In the genomic region with DNA sequence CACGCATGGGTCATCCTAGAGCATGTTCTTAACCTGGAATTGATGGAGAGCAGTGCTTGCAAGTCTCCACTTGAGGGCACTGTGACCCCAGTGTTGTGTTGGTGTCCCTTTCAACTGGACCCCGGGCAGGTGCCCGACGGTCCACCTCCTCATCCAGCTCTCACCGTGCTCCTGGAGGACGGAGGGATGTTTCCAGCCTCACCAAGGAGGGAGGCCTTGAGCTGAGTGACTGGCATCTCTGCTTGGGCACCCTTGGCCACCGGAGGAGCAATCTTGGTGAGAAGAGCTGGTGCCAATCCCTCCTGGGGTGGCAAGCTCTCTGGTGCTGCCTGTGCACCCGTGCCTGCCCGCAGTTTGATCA, we compare ENCODE assay signal across 11 cellular contexts. TPM values are rescaled to one million over a fixed set of nuclear protein-coding genes. Genes with fewer than 3 reads are reported as not detected.
DNase-seq lines count a peak whose midpoint lies in the region; ATAC-seq and TF ChIP-seq lines count a peak whose summit lies in the region.
"Had no signal": no experiment of that assay in that cellular context is flagged by ENCODE, and none has a peak within 500 bp of the region (broad histone marks: within the 10 kb centered on the region; RNA-seq: fewer than 3 reads in every experiment).

No MANE protein-coding gene starts in this region.

- DNase-seq in DMS 273 (lab: John Stamatoyannopoulos, UW; ENCODE audit: unreplicated experiment) (peak; percentile 39), DMS 273 treated with DMSO at 0.1 percent for 48 hours (lab: John Stamatoyannopoulos, UW) (no peak), cerebellar cortex (ENCODE audit: low spot score) (peak; percentile 1), neural progenitor cell (ENCODE audit: low spot score) (peak; percentile 82), cortex of kidney (lab: John Stamatoyannopoulos, UW) (no peak)
- no peak for DNase-seq in activated T-cell treated with anti-CD3 and anti-CD28 coated beads, Interleukin-2, amount 50 U/mL, for 48 hours

- H3K36me3 ChIP-seq in neural progenitor cell: no peaks in the 10 kb centered on the region

- peak overlapping the region; percentile 66 for H2AFZ ChIP-seq in neural progenitor cell (replicated peaks)

- no peak overlapping the region for H3K27ac Mint-ChIP-seq in neural progenitor cell
- H3K27ac Mint-ChIP-seq: dendritic cell treated with granulocyte-macrophage colony-stimulating factor and Interleukin-4, amounts not matched to agents 40 ng/mL and 50 ng/mL, for 4 days had no signal

- no peak overlapping the region for H3K4me2 ChIP-seq in neural progenitor cell
- H3K4me2 ChIP-seq: KMS-11 had no signal

- H3K4me3 ChIP-seq in neural progenitor cell: no peak overlapping the region

- peaks cover 24% of the 10 kb centered on the region for H3K4me1 Mint-ChIP-seq in neural progenitor cell

- peaks cover 7% of the 10 kb centered on the region for H3K9me3 ChIP-seq in neural progenitor cell (ENCODE audit: low read depth)

- H3K27me3 ChIP-seq in neural progenitor cell: no peaks in the 10 kb centered on the region

- no peaks in the 10 kb centered on the region for H3K36me3 Mint-ChIP-seq in neural progenitor cell

- no peaks in the 10 kb centered on the region for H3F3A ChIP-seq in neural progenitor cell (ENCODE audit: low read depth)

- H3K79me2 ChIP-seq in neural progenitor cell (ENCODE audit: low read depth): no peaks in the 10 kb centered on the region

- TF ChIP-seq CTCF in LNCAP (IDR thresholded peaks at IDR 0.05): peak; percentile 78
- peak; percentile 94 for TF ChIP-seq CTCF in neural progenitor cell (IDR thresholded peaks at IDR 0.05)

- ATAC-seq in HG03378 (IDR thresholded peaks at IDR 0.05; ENCODE audit: unreplicated experiment): no peak

- peaks cover 4% of the 10 kb centered on the region for H3K9me3 Mint-ChIP-seq in neural progenitor cell
- H3K9me3 Mint-ChIP-seq: dendritic cell treated with granulocyte-macrophage colony-stimulating factor and Interleukin-4, amounts not matched to agents 40 ng/mL and 50 ng/mL, for 4 days had no signal

- H3K4me3 Mint-ChIP-seq in neural progenitor cell: no peak overlapping the region
- H3K4me3 Mint-ChIP-seq: dendritic cell treated with granulocyte-macrophage colony-stimulating factor and Interleukin-4, amounts not matched to agents 40 ng/mL and 50 ng/mL, for 4 days had no signal

- H3K4me1 ChIP-seq in neural progenitor cell: peaks cover 8% of the 10 kb centered on the region

- no peaks in the 10 kb centered on the region for H4K20me1 ChIP-seq in neural progenitor cell (ENCODE audit: low read depth)

- H3K27ac ChIP-seq in neural progenitor cell: no peak overlapping the region
- H3K27ac ChIP-seq: KMS-11 had no signal

- peaks cover 5% of the 10 kb centered on the region for H3K27me3 Mint-ChIP-seq in neural progenitor cell (ENCODE audit: insufficient read depth, low read depth)

- H3K9ac ChIP-seq in neural progenitor cell: no peak overlapping the region
- H3K9ac ChIP-seq: KMS-11 had no signal

RNA-seq across cellular contexts. Expression of gene ASB18, which starts 45.4 kb away (rescaled TPM):
- total RNA-seq in neural progenitor cell (ENCODE audit: low replicate concordance): not detected in 2 replicates
- total RNA-seq: A172 had no signal

Comparison
In these comparisons a context has a peak if more than half of its experiments do, and no peak if none do; other contexts are left out.
1. DNase-seq: peak in DMS 273 (single experiment), cerebellar cortex (single experiment) and neural progenitor cell (single experiment); none in DMS 273 treated with DMSO at 0.1 percent for 48 hours (single experiment), cortex of kidney (single experiment) and activated T-cell treated with anti-CD3 and anti-CD28 coated beads, Interleukin-2, amount 50 U/mL, for 48 hours (0 of 2).